Comparison of ENCODE assay signal across 8 cellular contexts in the genomic region with DNA sequence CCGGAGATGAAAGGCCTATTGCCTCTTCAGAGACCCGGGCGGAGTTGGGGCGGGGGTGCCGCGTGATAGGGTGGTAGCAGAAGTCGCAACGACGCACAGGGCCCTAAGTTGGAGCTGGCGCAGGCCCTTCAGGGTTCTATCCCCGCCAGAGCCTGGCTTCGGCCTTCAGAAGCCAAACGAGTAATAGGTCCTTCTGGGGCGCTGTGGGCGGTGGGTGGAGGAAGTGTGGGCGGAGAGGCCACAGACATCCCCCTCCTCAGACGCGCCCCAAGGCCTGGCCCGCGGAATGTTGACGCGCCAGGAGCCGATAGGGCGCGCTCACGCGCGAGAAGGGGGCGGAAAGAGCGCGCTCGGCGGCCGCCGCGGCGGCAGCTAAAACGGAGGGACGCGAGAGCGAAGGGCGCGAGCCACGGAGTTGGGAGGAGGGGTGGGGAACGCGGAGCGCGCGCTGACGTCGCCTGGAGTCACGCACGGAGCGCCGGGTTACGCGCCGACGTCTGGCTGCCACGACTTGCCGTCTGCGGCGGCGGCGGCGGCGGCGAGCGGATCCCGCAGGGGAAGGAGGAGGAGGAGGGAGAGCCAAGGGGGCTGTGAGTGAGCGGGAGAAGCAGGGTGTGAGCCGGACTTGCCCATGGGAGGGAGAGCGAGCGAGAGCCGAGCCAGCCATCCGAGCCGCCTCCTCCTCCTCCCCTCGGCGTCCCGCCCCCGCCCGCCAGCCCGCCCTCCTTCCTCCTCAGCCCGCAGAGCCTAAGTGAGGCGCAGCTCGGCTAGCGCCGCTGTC. TPM values are rescaled to one million over a fixed set of nuclear protein-coding genes. Genes with fewer than 3 reads are reported as not detected.
A peak's percentile ranks its signal among the peaks of the same experiment; 100 is the strongest.
DNase-seq lines count a peak whose midpoint lies in the region; ATAC-seq and TF ChIP-seq lines count a peak whose summit lies in the region.

No MANE protein-coding gene starts in this region.

- peak; percentile 24 for TF ChIP-seq CTCF in brain microvascular endothelial cell (IDR thresholded peaks at IDR 0.05; ENCODE audit: low read depth, low read length, missing control alignments)

- peak overlapping the region; percentile 90 for H3K27ac ChIP-seq in brain microvascular endothelial cell
- no peak overlapping the region for H3K27ac ChIP-seq in iPS-18a (ENCODE audit: low read length)

- no peak overlapping the region for H3K9ac ChIP-seq in iPS-18a (ENCODE audit: low read length)
- H3K9ac ChIP-seq in skeletal muscle satellite cell (ENCODE audit: low read depth, low read length), result peak overlapping the region; percentile 88

- H3K27me3 ChIP-seq in brain microvascular endothelial cell (replicated peaks), result peaks cover 3% of the 10 kb centered on the region
- peaks cover 89% of the 10 kb centered on the region for H3K27me3 ChIP-seq in iPS-18a (ENCODE audit: control insufficient read depth, insufficient read depth, low read length)
- peaks cover 3% of the 10 kb centered on the region for H3K27me3 ChIP-seq in skeletal muscle satellite cell (ENCODE audit: control insufficient read depth, insufficient read depth, low read length)

- peak; percentile 90 for DNase-seq in 8988T
- DNase-seq in NCI-H2107 (lab: John Stamatoyannopoulos, UW), result peak; percentile 75
- peak; percentile 92 for DNase-seq in UCSD-AML1 (lab: John Stamatoyannopoulos, UW; ENCODE audit: unreplicated experiment)
- peak; percentile 88 for DNase-seq in brain microvascular endothelial cell

- H3K4me3 ChIP-seq in brain microvascular endothelial cell (ENCODE audit: low read depth, low read length) (peak overlapping the region; percentile 78), iPS-18a (ENCODE audit: low read length) (peak overlapping the region; percentile 57), skeletal muscle satellite cell (ENCODE audit: low read length) (peak overlapping the region; percentile 78)

- peaks cover 16% of the 10 kb centered on the region for H3K4me1 ChIP-seq in iPS-18a (ENCODE audit: control insufficient read depth, low read depth, low read length)
- peaks cover 23% of the 10 kb centered on the region for H3K4me1 ChIP-seq in skeletal muscle satellite cell (ENCODE audit: control insufficient read depth, insufficient read depth, low read length)

- no peaks in the 10 kb centered on the region for H3K36me3 ChIP-seq in brain microvascular endothelial cell (replicated peaks)
- no peaks in the 10 kb centered on the region for H3K36me3 ChIP-seq in iPS-18a (ENCODE audit: control insufficient read depth, low read depth, low read length)
- H3K36me3 ChIP-seq in skeletal muscle satellite cell (ENCODE audit: insufficient read depth, low read length), result no peaks in the 10 kb centered on the region

- ATAC-seq in GM18511 (IDR thresholded peaks at IDR 0.05; ENCODE audit: unreplicated experiment) (peak; percentile 87), HG03025 (IDR thresholded peaks at IDR 0.05; ENCODE audit: low FRiP score, unreplicated experiment) (peak; percentile 78)

- H3K4me2 ChIP-seq in skeletal muscle satellite cell (ENCODE audit: low read length), result peak overlapping the region; percentile 92

- in situ Hi-C loops in brain microvascular endothelial cell (cut with HindIII; ENCODE audit: low pct_ligation_motif_present, low sequenced_read_pairs), result no loop called here

- H3K9me3 ChIP-seq in iPS-18a (ENCODE audit: control insufficient read depth, low read depth, low read length) (no peaks in the 10 kb centered on the region), skeletal muscle satellite cell (replicated peaks; ENCODE audit: low read length) (no peaks in the 10 kb centered on the region)

RNA-seq across cellular contexts. Expression of a gene that starts 6.4 kb away (rescaled TPM):
- total RNA-seq in skeletal muscle satellite cell (2012; rRNA removed), result 12.7 and 13.4 TPM in 2 replicates

RNA-seq across cellular contexts. Expression of a gene that starts 18.2 kb away (rescaled TPM):
- total RNA-seq in skeletal muscle satellite cell (2012; rRNA removed), result 3.7 and 4.1 TPM in 2 replicates
